In the genomic region with DNA sequence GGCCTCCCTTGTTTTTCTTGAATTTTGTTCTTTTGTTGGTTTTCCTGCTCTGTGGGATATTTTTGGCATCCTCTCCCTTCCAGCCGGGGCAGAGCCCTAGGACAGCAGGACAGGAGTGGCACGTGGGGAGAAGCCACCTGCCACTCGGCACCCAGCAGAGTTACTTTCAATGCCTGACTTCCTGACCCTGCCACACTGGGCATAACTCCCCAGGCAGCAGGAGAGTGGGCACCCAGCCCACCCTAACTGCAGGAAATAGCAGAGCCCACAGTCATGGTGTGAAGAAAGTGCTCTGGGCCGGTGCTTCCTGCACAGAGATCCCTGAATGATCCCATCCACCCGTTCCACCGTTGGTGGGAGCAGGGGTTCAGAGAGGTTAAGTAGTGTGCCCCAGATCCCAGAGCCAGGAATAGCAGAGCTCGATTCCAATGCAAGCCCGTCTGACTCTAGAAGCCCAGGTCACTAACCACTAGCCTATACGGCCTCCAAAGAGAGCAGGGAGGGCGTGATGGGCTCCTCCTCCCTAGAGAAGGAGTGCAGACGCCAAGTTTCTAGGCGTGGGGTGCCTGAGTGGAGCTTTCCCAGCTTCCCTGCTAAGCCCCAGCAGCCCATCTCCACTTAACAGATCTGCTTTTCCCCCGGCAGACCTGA, we compare ENCODE assay signal across 1 cellular context.
TF ChIP-seq lines count a peak whose summit lies in the region.

No MANE protein-coding gene starts in this region.

TF ChIP-seq in Ishikawa, 13 proteins besides CTCF, POLR2A, EP300 and RAD21 (continued from another document):
- no peak; the same call in 1 of the 2 replicates for TF ChIP-seq FOXM1 (IDR thresholded peaks at IDR 0.05; ENCODE audit: borderline replicate concordance, low read depth)
- no peak for TF ChIP-seq CREB1 (IDR thresholded peaks at IDR 0.05; ENCODE audit: low read depth)
- peak; percentile 67; the same call in 1 of the 2 replicates for TF ChIP-seq TCF12 (IDR thresholded peaks at IDR 0.05; ENCODE audit: low read depth)
- no peak for TF ChIP-seq TAF1 (IDR thresholded peaks at IDR 0.05; ENCODE audit: low read depth)
- no peak for TF ChIP-seq YY1 (IDR thresholded peaks at IDR 0.05; ENCODE audit: low read depth)
- no peak for TF ChIP-seq EGR1 (IDR thresholded peaks at IDR 0.05)
- 0 out of 2 replicates have a peak, but pooled peaks have one; percentile 40 for TF ChIP-seq ZBTB7A (IDR thresholded peaks at IDR 0.05; ENCODE audit: low read depth)
- no peak for TF ChIP-seq TEAD4 (IDR thresholded peaks at IDR 0.05)
